Comparison of ENCODE assay signal across 8 cellular contexts in the genomic region with DNA sequence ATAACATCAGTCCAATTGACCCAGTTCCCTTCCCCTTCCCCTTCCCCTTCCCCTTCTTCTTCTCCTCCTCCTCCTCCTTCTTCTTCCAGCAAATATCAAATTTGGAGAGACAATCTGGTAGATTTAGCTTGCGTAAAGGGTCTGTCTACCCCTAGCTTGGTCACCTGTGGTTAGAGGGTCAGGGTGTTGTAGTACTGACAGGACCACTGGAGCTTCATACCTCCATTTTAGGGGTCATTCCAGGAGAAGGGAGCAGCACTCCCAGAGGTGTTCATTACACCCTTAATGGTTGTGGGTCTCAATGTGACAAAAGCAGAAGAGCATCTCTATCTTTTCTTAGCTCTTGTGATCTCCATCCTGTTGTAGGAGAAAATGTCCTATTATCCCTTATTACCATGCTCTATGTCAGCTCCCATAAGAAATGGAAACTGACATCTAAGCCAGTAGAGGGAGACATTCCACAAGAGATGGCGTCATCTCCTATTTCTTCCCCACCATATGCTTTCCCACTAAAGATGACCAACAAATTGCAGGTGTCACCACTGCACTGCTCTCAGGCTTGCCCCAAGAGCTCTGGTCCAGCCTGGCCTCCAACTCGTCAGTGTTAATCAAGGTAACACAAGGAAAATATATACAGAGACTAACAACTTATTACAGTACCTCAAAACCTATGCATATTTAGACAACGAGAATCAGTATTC. TPM values are rescaled to one million over a fixed set of nuclear protein-coding genes. Genes with fewer than 3 reads are reported as not detected.
DNase-seq lines count a peak whose midpoint lies in the region; ATAC-seq, FAIRE-seq and TF ChIP-seq lines count a peak whose summit lies in the region.

No MANE protein-coding gene starts in this region.

- no peak overlapping the region for H2AFZ ChIP-seq in Loucy (ENCODE audit: low read length)
- H2AFZ ChIP-seq in GM12878 (ENCODE audit: control insufficient read depth, low read depth, low read length): no peak overlapping the region

- no TSS peak for BruUV-seq in GM12878 (replicated peaks; lab: Mats Ljungman, UMichigan)

- H3K9me3 ChIP-seq in Loucy (ENCODE audit: insufficient read depth, low read depth, low read length) (no peaks in the 10 kb centered on the region), GM12878 (replicated peaks; ENCODE audit: control insufficient read depth, insufficient read depth, low read length) (no peaks in the 10 kb centered on the region), lung (ENCODE audit: control insufficient read depth in 2 of 2, insufficient read depth in 1 of 2, low read length in 1 of 2) (no peaks in the 10 kb centered on the region), gastrocnemius medialis (no peaks in the 10 kb centered on the region)

- no peak for TF ChIP-seq EP300 in GM12878 (IDR thresholded peaks at IDR 0.05; ENCODE audit: borderline replicate concordance in 1 of 2, control insufficient read depth in 1 of 2, low read depth in 2 of 2, low read length in 2 of 2)

- H3K79me2 ChIP-seq in Loucy (ENCODE audit: insufficient read depth, low read length) (no peaks in the 10 kb centered on the region), GM12878 (ENCODE audit: control insufficient read depth, insufficient read depth, low read length) (no peaks in the 10 kb centered on the region)

- 20% methylated on average over 4 of the region's 4 CpGs for WGBS in GM12878 (ENCODE audit: insufficient coverage, insufficient replicate concordance, low lambda C conversion rate, missing lambda C conversion rate)
- 65 to 67% methylated on average over 4 of the region's 4 CpGs for WGBS in lung, 2 donors

- DNase-seq in AG10803 (ENCODE audit: low read depth) (peak; percentile 43), GM12878 (ENCODE audit: low read depth, low spot score) (no peak), lung (ENCODE audit: low spot score) (no peak), gastrocnemius medialis (no peak)
- no peak for DNase-seq in effector CD4-positive, alpha-beta T cell

- FAIRE-seq in GM12878 (lab: Jason Lieb, UNC): peak; percentile 81

- H4K20me1 ChIP-seq in Loucy (ENCODE audit: insufficient read depth, low read length, poor library complexity, severe bottlenecking): no peaks in the 10 kb centered on the region
- H4K20me1 ChIP-seq in GM12878 (ENCODE audit: control insufficient read depth, insufficient read depth): no peaks in the 10 kb centered on the region

- ATAC-seq in HG02571 (IDR thresholded peaks at IDR 0.05; ENCODE audit: unreplicated experiment): peak; percentile 74
- ATAC-seq in GM12878: peak; percentile 95
- peak; percentile 53 for ATAC-seq in lung (ENCODE audit: insufficient read depth, low FRiP score)
- no peak for ATAC-seq in gastrocnemius medialis

- TF ChIP-seq RAD21 in GM12878 (IDR thresholded peaks at IDR 0.05; ENCODE audit: insufficient read depth, low read depth, low read length): peak; percentile 90

- CTCF ChIA-PET in GM12878 (lab: Yijun Ruan, JAX): interaction anchor here (0.5 to 18.3 kb wide), 23 partner anchors 9 to 1082 kb away, joined by 3 to 796 read pairs (median 4); a partner anchor contains a TSS

- H3K27ac ChIP-seq in GM12878 (ENCODE audit: control insufficient read depth, insufficient read depth): no peak overlapping the region
- H3K27ac ChIP-seq in lung (ENCODE audit: low read depth in 1 of 2, low read length in 1 of 2): no peak overlapping the region
- no peak overlapping the region for H3K27ac ChIP-seq in gastrocnemius medialis

- H3K4me3 ChIP-seq in AG10803 (ENCODE audit: low read length) (no peak overlapping the region), Loucy (ENCODE audit: low read length, poor library complexity, severe bottlenecking) (no peak overlapping the region), GM12878 (no peak overlapping the region), lung (no peak overlapping the region), gastrocnemius medialis (no peak overlapping the region)

- intact Hi-C loops in GM12878 (cut with micrococcal nuclease; ENCODE audit: unreplicated experiment): loop anchor here (1.0 to 5.0 kb wide), 3 partner anchors 59 to 793 kb away; no protein-coding TSS in a partner anchor
- intact Hi-C loops in gastrocnemius medialis (cut with DNase I; ENCODE audit: low total_unique reads): no loop called here

- H3K9ac ChIP-seq in Loucy (ENCODE audit: low read depth, low read length, poor library complexity, severe bottlenecking) (no peak overlapping the region), GM12878 (ENCODE audit: control insufficient read depth, insufficient read depth, low read length) (no peak overlapping the region)

- in situ Hi-C loops in GM12878 (cut with MboI): no loop called here
- in situ Hi-C loops in gastrocnemius medialis (cut with MboI; ENCODE audit: low sequenced_read_pairs in 4 of 4): loop anchor here in 3 of 4 donors (10.0 to 25.0 kb wide), 2 partner anchors 803 to 816 kb away; a partner anchor contains a TSS

- RAD21 ChIA-PET in GM12878 (lab: Charles Lee; ENCODE audit: unreplicated experiment): interaction anchor here (0.6 to 3.4 kb wide), 12 partner anchors 9 to 802 kb away, joined by 3 to 88 read pairs (median 4); a partner anchor contains a TSS

- no peak for TF ChIP-seq POLR2A in GM12878 (IDR thresholded peaks at IDR 0.05; ENCODE audit: low read depth, low read length)
- TF ChIP-seq POLR2A in gastrocnemius medialis (IDR thresholded peaks at IDR 0.05): no peak

- H3K4me1 ChIP-seq in Loucy (ENCODE audit: insufficient read depth, low read length, poor library complexity, severe bottlenecking) (no peaks in the 10 kb centered on the region), GM12878 (ENCODE audit: control insufficient read depth, insufficient read depth, low read length) (no peaks in the 10 kb centered on the region), lung (ENCODE audit: control insufficient read depth in 2 of 2, insufficient read depth in 2 of 2, low read length in 2 of 2) (no peaks in the 10 kb centered on the region), gastrocnemius medialis (no peaks in the 10 kb centered on the region)

- POLR2A ChIA-PET in GM12878 (lab: Charles Lee): interaction anchor here (1.4 kb wide), 1 partner anchor 9 kb away, joined by 5 read pairs; no protein-coding TSS in a partner anchor

- no peaks in the 10 kb centered on the region for H3K9me2 ChIP-seq in Loucy (replicated peaks; ENCODE audit: low read depth, low read length)

- H3K4me2 ChIP-seq in Loucy (ENCODE audit: low read depth, low read length, poor library complexity, severe bottlenecking) (no peak overlapping the region), GM12878 (ENCODE audit: control insufficient read depth, insufficient read depth) (no peak overlapping the region)

- SMC1A ChIA-PET in GM12878 (lab: Charles Lee; ENCODE audit: uncharacterized antibody, unreplicated experiment): interaction anchor here (0.7 to 6.1 kb wide), 11 partner anchors 9 to 229 kb away, joined by 3 to 112 read pairs (median 6); a partner anchor contains a TSS

- TF ChIP-seq CTCF in AG10803 (conservative IDR thresholded peaks at IDR 0.05; ENCODE audit: low read length): peak; percentile 63
- TF ChIP-seq CTCF in GM12874 (IDR thresholded peaks at IDR 0.05; ENCODE audit: insufficient read depth, low read depth, low read length): peak; percentile 47
- TF ChIP-seq CTCF in Loucy (conservative IDR thresholded peaks at IDR 0.05; ENCODE audit: low read length): peak; percentile 80
- peak; percentile 48 to 83 (median 53) for TF ChIP-seq CTCF in GM12878 (IDR thresholded peaks at IDR 0.05 in 2 of 3, conservative IDR thresholded peaks at IDR 0.05 in 1 of 3; ENCODE audit: control insufficient read depth in 2 of 3, extremely low read depth in 1 of 3, insufficient read depth in 1 of 3, low read depth in 3 of 3, low read length in 3 of 3)
- TF ChIP-seq CTCF in lung (IDR thresholded peaks at IDR 0.05; ENCODE audit: control extremely low read depth, extremely low read depth): peak; percentile 25
- no peak for TF ChIP-seq CTCF in gastrocnemius medialis (IDR thresholded peaks at IDR 0.05 in 4 of 5, conservative IDR thresholded peaks at IDR 0.05 in 1 of 5)

- H3F3A ChIP-seq in Loucy (ENCODE audit: low read depth): no peaks in the 10 kb centered on the region

- H3K36me3 ChIP-seq in Loucy (ENCODE audit: insufficient read depth, low read length) (no peaks in the 10 kb centered on the region), GM12878 (ENCODE audit: control insufficient read depth in 2 of 2, insufficient read depth in 2 of 2, low read length in 1 of 2) (no peaks in the 10 kb centered on the region), lung (ENCODE audit: control insufficient read depth in 2 of 2, insufficient read depth in 2 of 2, low read length in 2 of 2) (no peaks in the 10 kb centered on the region), gastrocnemius medialis (no peaks in the 10 kb centered on the region)

- H3K27me3 ChIP-seq in Loucy (ENCODE audit: insufficient read depth, low read length, poor library complexity, severe bottlenecking): no peaks in the 10 kb centered on the region
- H3K27me3 ChIP-seq in GM12878 (replicated peaks in 1 of 2; ENCODE audit: control insufficient read depth in 2 of 2, insufficient read depth in 2 of 2, low read length in 1 of 2): no peaks in the 10 kb centered on the region
- no peaks in the 10 kb centered on the region for H3K27me3 ChIP-seq in lung (ENCODE audit: control insufficient read depth, insufficient read depth)
- no peaks in the 10 kb centered on the region for H3K27me3 ChIP-seq in gastrocnemius medialis

RNA-seq across cellular contexts. Expression of a gene that starts 3.5 kb away (rescaled TPM):
- total RNA-seq in GM12878 (2013; cell fraction: nucleolus; rRNA removed): not detected in 2 replicates
- total RNA-seq in GM12878 (2014; rRNA removed): not detected in 2 replicates
- not detected in 2 replicates for total RNA-seq in GM12878 (2014; rRNA removed; fragmentation: Illumina TruSeq; extraction: Trizol)
- total RNA-seq in GM12878 (2021): 2.0 and 2.7 TPM in 2 replicates
- not detected for polyA plus RNA-seq in GM12878 (2011; ENCODE audit: low read depth)
- polyA plus RNA-seq in GM12878 (2011; rRNA removed): not detected in 2 replicates
- not detected in 2 replicates for polyA plus RNA-seq in GM12878 (2011; cell fraction: cytosol; rRNA removed)
- not detected in 2 replicates for polyA plus RNA-seq in GM12878 (2011; cell fraction: nucleus; rRNA removed)
- not detected in 2 replicates for polyA plus RNA-seq in GM12878 (2012)
- polyA plus RNA-seq in GM12878 (2014; fragmentation: Illumina TruSeq; extraction: Trizol): 0.04 TPM in 1 of 2 replicates, not detected in the other
- polyA plus RNA-seq in GM12878 (2014; fragmentation: Nextera tagmentation; extraction: Ambion mirVana): not detected
- not detected in 2 replicates for polyA plus RNA-seq in GM12878 (2014; rRNA removed)
- not detected for polyA plus RNA-seq in GM12878 (2016; fragmentation: Nextera tagmentation; extraction: Ambion mirVana)
- polyA minus RNA-seq in GM12878 (2011; rRNA and poly(A)+ RNA removed): not detected in 2 replicates
- not detected in 2 replicates for polyA minus RNA-seq in GM12878 (2011; cell fraction: cytosol; rRNA and poly(A)+ RNA removed)
- not detected in 2 replicates for polyA minus RNA-seq in GM12878 (2011; cell fraction: nucleus; rRNA and poly(A)+ RNA removed)
- 1 to 10 TPM in 1 of 2 donors, under 1 TPM in 1; 0.28 to 1.8 TPM for total RNA-seq in lung
- polyA plus RNA-seq in lung: under 1 TPM; 0.28 to 0.39 TPM
- 10 to 100 TPM in 2 of 4 donors, not detected in 2; 17.9 to 40.2 TPM for total RNA-seq in gastrocnemius medialis

RNA-seq across cellular contexts. Expression of a gene that starts 9.1 kb away (rescaled TPM):
- 88.9 and 101 TPM in 2 replicates for total RNA-seq in GM12878 (2013; cell fraction: nucleolus; rRNA removed)
- total RNA-seq in GM12878 (2014; rRNA removed): 54.7 and 71.2 TPM in 2 replicates
- 63.4 and 63.9 TPM in 2 replicates for total RNA-seq in GM12878 (2014; rRNA removed; fragmentation: Illumina TruSeq; extraction: Trizol)
- 83.9 and 95.9 TPM in 2 replicates for total RNA-seq in GM12878 (2021)
- 34.6 TPM for polyA plus RNA-seq in GM12878 (2011; ENCODE audit: low read depth)
- 129 and 157 TPM in 2 replicates for polyA plus RNA-seq in GM12878 (2011; rRNA removed)
- polyA plus RNA-seq in GM12878 (2011; cell fraction: cytosol; rRNA removed): 76.1 and 76.3 TPM in 2 replicates
- 101 and 128 TPM in 2 replicates for polyA plus RNA-seq in GM12878 (2011; cell fraction: nucleus; rRNA removed)
- polyA plus RNA-seq in GM12878 (2012): 54.6 and 57.9 TPM in 2 replicates
- polyA plus RNA-seq in GM12878 (2014; fragmentation: Illumina TruSeq; extraction: Trizol): 88.8 and 90.6 TPM in 2 replicates
- 100 to 1,000 TPM; 138 to 182 TPM for polyA plus RNA-seq in GM12878 (2014; fragmentation: Nextera tagmentation; extraction: Ambion mirVana)
- polyA plus RNA-seq in GM12878 (2014; rRNA removed): 82.7 and 86.9 TPM in 2 replicates
- polyA plus RNA-seq in GM12878 (2016; fragmentation: Nextera tagmentation; extraction: Ambion mirVana): 100 to 1,000 TPM; 127 to 129 TPM
- polyA minus RNA-seq in GM12878 (2011; rRNA and poly(A)+ RNA removed): 97.2 and 135 TPM in 2 replicates
- polyA minus RNA-seq in GM12878 (2011; cell fraction: cytosol; rRNA and poly(A)+ RNA removed): 26.6 and 35.7 TPM in 2 replicates
- 63.0 and 66.0 TPM in 2 replicates for polyA minus RNA-seq in GM12878 (2011; cell fraction: nucleus; rRNA and poly(A)+ RNA removed)
- 10 to 100 TPM; 61.4 to 62.6 TPM for total RNA-seq in lung
- 10 to 100 TPM; 47.0 to 59.7 TPM for polyA plus RNA-seq in lung
- total RNA-seq in gastrocnemius medialis: 10 to 100 TPM; 30.7 to 41.3 (median 35.4) TPM

RNA-seq across cellular contexts. Expression of a gene that starts 31.3 kb away (rescaled TPM):
- total RNA-seq in GM12878 (2013; cell fraction: nucleolus; rRNA removed): not detected in 2 replicates
- total RNA-seq in GM12878 (2014; rRNA removed): not detected in 2 replicates
- total RNA-seq in GM12878 (2014; rRNA removed; fragmentation: Illumina TruSeq; extraction: Trizol): not detected in 2 replicates
- total RNA-seq in GM12878 (2021): 2.8 and 3.6 TPM in 2 replicates
- polyA plus RNA-seq in GM12878 (2011; ENCODE audit: low read depth): not detected
- polyA plus RNA-seq in GM12878 (2011; rRNA removed): not detected in 2 replicates
- not detected in 2 replicates for polyA plus RNA-seq in GM12878 (2011; cell fraction: cytosol; rRNA removed)
- not detected in 2 replicates for polyA plus RNA-seq in GM12878 (2011; cell fraction: nucleus; rRNA removed)
- polyA plus RNA-seq in GM12878 (2012): not detected in 2 replicates
- not detected in 2 replicates for polyA plus RNA-seq in GM12878 (2014; fragmentation: Illumina TruSeq; extraction: Trizol)
- not detected for polyA plus RNA-seq in GM12878 (2014; fragmentation: Nextera tagmentation; extraction: Ambion mirVana)
- not detected in 2 replicates for polyA plus RNA-seq in GM12878 (2014; rRNA removed)
- polyA plus RNA-seq in GM12878 (2016; fragmentation: Nextera tagmentation; extraction: Ambion mirVana): not detected
- polyA minus RNA-seq in GM12878 (2011; rRNA and poly(A)+ RNA removed): not detected in 2 replicates
- polyA minus RNA-seq in GM12878 (2011; cell fraction: cytosol; rRNA and poly(A)+ RNA removed): not detected in 2 replicates
- not detected in 2 replicates for polyA minus RNA-seq in GM12878 (2011; cell fraction: nucleus; rRNA and poly(A)+ RNA removed)
- 10 to 100 TPM in 1 of 2 donors, 1 to 10 TPM in 1; 1.4 to 56.1 TPM for total RNA-seq in lung
- 10 to 100 TPM; 13.1 to 17.3 TPM for polyA plus RNA-seq in lung
- 10 to 100 TPM in 2 of 4 donors, not detected in 2; 22.2 to 49.0 TPM for total RNA-seq in gastrocnemius medialis

RNA-seq across cellular contexts. Expression of a gene that starts 53.2 kb away (rescaled TPM):
- not detected in 2 replicates for total RNA-seq in GM12878 (2013; cell fraction: nucleolus; rRNA removed)
- total RNA-seq in GM12878 (2014; rRNA removed) (not detected in 2 replicates), GM12878 (2014; rRNA removed; fragmentation: Illumina TruSeq; extraction: Trizol) (not detected in 2 replicates), GM12878 (2021) (1.8 and 1.9 TPM in 2 replicates), lung (100 to 1,000 TPM in 1 of 2 donors, under 1 TPM in 1; 0.91 to 172 TPM), gastrocnemius medialis (10 to 100 TPM in 2 of 4 donors, not detected in 2; 21.0 to 44.3 TPM)
- not detected for polyA plus RNA-seq in GM12878 (2011; ENCODE audit: low read depth)
- polyA plus RNA-seq in GM12878 (2011; rRNA removed) (not detected in 2 replicates), GM12878 (2014; fragmentation: Illumina TruSeq; extraction: Trizol) (not detected in 2 replicates), GM12878 (2014; fragmentation: Nextera tagmentation; extraction: Ambion mirVana) (not detected), GM12878 (2014; rRNA removed) (not detected in 2 replicates), GM12878 (2016; fragmentation: Nextera tagmentation; extraction: Ambion mirVana) (not detected), lung (10 to 100 TPM; 32.8 to 33.2 TPM)
- polyA plus RNA-seq in GM12878 (2011; cell fraction: cytosol; rRNA removed): not detected in 2 replicates
- polyA plus RNA-seq in GM12878 (2011; cell fraction: nucleus; rRNA removed): not detected in 2 replicates
- not detected in 2 replicates for polyA plus RNA-seq in GM12878 (2012)
- polyA minus RNA-seq in GM12878 (2011; rRNA and poly(A)+ RNA removed): not detected in 2 replicates
- not detected in 2 replicates for polyA minus RNA-seq in GM12878 (2011; cell fraction: cytosol; rRNA and poly(A)+ RNA removed)
- polyA minus RNA-seq in GM12878 (2011; cell fraction: nucleus; rRNA and poly(A)+ RNA removed): not detected in 2 replicates

Comparison
In these comparisons a context has a peak if more than half of its experiments do, and no peak if none do; other contexts are left out.
1. CTCF ChIP-seq: peak in AG10803 (single experiment), GM12874 (single experiment), Loucy (single experiment), GM12878 (3 of 3) and lung (single experiment); none in gastrocnemius medialis (0 of 5).
2. ATAC-seq: peak in HG02571 (single experiment), GM12878 (single experiment) and lung (single experiment); none in gastrocnemius medialis (0 of 2).